Comparison of ENCODE assay signal across 1 cellular context in genomic region chr2:99488587-99488998, GRCh38.
TF ChIP-seq lines count a peak whose summit lies in the region.

No MANE protein-coding gene starts in this region.

TF ChIP-seq in HepG2, 621 proteins besides CTCF, POLR2A, EP300 and RAD21 (continued from another document and continues in another):
- 0 out of 2 replicates have a peak, but pooled peaks have one; percentile 16 for TF ChIP-seq BCL6 (CRISPR knock-in tag; IDR thresholded peaks at IDR 0.05)
- TF ChIP-seq, protein P1, sequence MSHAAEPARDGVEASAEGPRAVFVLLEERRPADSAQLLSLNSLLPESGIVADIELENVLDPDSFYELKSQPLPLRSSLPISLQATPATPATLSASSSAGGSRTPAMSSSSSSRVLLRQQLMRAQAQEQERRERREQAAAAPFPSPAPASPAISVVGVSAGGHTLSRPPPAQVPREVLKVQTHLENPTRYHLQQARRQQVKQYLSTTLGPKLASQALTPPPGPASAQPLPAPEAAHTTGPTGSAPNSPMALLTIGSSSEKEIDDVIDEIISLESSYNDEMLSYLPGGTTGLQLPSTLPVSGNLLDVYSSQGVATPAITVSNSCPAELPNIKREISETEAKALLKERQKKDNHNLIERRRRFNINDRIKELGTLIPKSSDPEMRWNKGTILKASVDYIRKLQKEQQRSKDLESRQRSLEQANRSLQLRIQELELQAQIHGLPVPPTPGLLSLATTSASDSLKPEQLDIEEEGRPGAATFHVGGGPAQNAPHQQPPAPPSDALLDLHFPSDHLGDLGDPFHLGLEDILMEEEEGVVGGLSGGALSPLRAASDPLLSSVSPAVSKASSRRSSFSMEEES (CRISPR knock-in tag; IDR thresholded peaks at IDR 0.05) = no peak
- TF ChIP-seq, protein P2, sequence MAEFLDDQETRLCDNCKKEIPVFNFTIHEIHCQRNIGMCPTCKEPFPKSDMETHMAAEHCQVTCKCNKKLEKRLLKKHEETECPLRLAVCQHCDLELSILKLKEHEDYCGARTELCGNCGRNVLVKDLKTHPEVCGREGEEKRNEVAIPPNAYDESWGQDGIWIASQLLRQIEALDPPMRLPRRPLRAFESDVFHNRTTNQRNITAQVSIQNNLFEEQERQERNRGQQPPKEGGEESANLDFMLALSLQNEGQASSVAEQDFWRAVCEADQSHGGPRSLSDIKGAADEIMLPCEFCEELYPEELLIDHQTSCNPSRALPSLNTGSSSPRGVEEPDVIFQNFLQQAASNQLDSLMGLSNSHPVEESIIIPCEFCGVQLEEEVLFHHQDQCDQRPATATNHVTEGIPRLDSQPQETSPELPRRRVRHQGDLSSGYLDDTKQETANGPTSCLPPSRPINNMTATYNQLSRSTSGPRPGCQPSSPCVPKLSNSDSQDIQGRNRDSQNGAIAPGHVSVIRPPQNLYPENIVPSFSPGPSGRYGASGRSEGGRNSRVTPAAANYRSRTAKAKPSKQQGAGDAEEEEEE (CRISPR knock-in tag; IDR thresholded peaks at IDR 0.05; ENCODE audit: borderline replicate concordance) = no peak
- TF ChIP-seq ZNF562 (CRISPR knock-in tag; IDR thresholded peaks at IDR 0.05; ENCODE audit: borderline replicate concordance) = no peak
- no peak for TF ChIP-seq ZNF605 (CRISPR knock-in tag; IDR thresholded peaks at IDR 0.05)
- no peak for TF ChIP-seq SNAI1 (CRISPR knock-in tag; IDR thresholded peaks at IDR 0.05; ENCODE audit: borderline replicate concordance)
- no peak for TF ChIP-seq HMG20B (CRISPR knock-in tag; conservative IDR thresholded peaks at IDR 0.05)
- no peak for TF ChIP-seq IRF9 (CRISPR knock-in tag; IDR thresholded peaks at IDR 0.05; ENCODE audit: borderline replicate concordance)
- no peak for TF ChIP-seq MED8 (CRISPR knock-in tag; IDR thresholded peaks at IDR 0.05; ENCODE audit: insufficient replicate concordance)
- TF ChIP-seq MYC (CRISPR knock-in tag; IDR thresholded peaks at IDR 0.05; ENCODE audit: borderline replicate concordance) = no peak
- no peak for TF ChIP-seq ATF7 (IDR thresholded peaks at IDR 0.05)
- no peak for TF ChIP-seq ATF7 (CRISPR knock-in tag; IDR thresholded peaks at IDR 0.05)
- no peak for TF ChIP-seq ZEB1 (IDR thresholded peaks at IDR 0.05; ENCODE audit: insufficient replicate concordance, low read depth)
- TF ChIP-seq GATAD2A (CRISPR knock-in tag; IDR thresholded peaks at IDR 0.05) = no peak
- TF ChIP-seq ZNF24 (IDR thresholded peaks at IDR 0.05) = no peak
- TF ChIP-seq EHMT2 (IDR thresholded peaks at IDR 0.05; ENCODE audit: borderline replicate concordance, low read depth, low read length) = no peak
- TF ChIP-seq KLF11 (CRISPR knock-in tag; IDR thresholded peaks at IDR 0.05) = 0 out of 2 replicates have a peak, but pooled peaks have one; percentile 11
- no peak for TF ChIP-seq SNAPC2 (CRISPR knock-in tag; IDR thresholded peaks at IDR 0.05)
- TF ChIP-seq E2F1 (CRISPR knock-in tag; IDR thresholded peaks at IDR 0.05) = no peak
- TF ChIP-seq, protein P3, sequence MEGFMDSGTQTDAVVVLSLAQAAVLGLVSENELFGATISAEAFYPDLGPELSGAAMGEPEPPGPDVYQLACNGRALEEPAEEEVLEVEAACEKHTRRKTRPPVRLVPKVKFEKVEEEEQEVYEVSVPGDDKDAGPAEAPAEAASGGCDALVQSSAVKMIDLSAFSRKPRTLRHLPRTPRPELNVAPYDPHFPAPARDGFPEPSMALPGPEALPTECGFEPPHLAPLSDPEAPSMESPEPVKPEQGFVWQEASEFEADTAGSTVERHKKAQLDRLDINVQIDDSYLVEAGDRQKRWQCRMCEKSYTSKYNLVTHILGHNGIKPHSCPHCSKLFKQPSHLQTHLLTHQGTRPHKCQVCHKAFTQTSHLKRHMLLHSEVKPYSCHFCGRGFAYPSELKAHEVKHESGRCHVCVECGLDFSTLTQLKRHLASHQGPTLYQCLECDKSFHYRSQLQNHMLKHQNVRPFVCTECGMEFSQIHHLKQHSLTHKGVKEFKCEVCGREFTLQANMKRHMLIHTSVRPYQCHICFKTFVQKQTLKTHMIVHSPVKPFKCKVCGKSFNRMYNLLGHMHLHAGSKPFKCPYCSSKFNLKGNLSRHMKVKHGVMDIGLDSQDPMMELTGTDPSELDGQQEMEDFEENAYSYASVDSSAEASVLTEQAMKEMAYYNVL (CRISPR knock-in tag; IDR thresholded peaks at IDR 0.05; ENCODE audit: borderline replicate concordance) = no peak
- no peak for TF ChIP-seq ZNF30 (CRISPR knock-in tag; IDR thresholded peaks at IDR 0.05)
- TF ChIP-seq ARNT2 (CRISPR knock-in tag; IDR thresholded peaks at IDR 0.05; ENCODE audit: low read depth) = no peak
- TF ChIP-seq, protein P4, sequence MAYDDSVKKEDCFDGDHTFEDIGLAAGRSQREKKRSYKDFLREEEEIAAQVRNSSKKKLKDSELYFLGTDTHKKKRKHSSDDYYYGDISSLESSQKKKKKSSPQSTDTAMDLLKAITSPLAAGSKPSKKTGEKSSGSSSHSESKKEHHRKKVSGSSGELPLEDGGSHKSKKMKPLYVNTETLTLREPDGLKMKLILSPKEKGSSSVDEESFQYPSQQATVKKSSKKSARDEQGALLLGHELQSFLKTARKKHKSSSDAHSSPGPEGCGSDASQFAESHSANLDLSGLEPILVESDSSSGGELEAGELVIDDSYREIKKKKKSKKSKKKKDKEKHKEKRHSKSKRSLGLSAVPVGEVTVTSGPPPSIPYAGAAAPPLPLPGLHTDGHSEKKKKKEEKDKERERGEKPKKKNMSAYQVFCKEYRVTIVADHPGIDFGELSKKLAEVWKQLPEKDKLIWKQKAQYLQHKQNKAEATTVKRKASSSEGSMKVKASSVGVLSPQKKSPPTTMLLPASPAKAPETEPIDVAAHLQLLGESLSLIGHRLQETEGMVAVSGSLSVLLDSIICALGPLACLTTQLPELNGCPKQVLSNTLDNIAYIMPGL (CRISPR knock-in tag; IDR thresholded peaks at IDR 0.05; ENCODE audit: borderline replicate concordance in 1 of 2, low read depth in 1 of 2) = peak in 1 of 2 experiments; percentile 65; a peak in 3 of 4 replicates
- TF ChIP-seq ZNF619 (CRISPR knock-in tag; IDR thresholded peaks at IDR 0.05) = no peak
- no peak for TF ChIP-seq HDAC1 (CRISPR knock-in tag; IDR thresholded peaks at IDR 0.05)
- TF ChIP-seq POLR2G (IDR thresholded peaks at IDR 0.05; ENCODE audit: low read depth, low read length) = no peak
- TF ChIP-seq ZBTB33 (CRISPR knock-in tag; IDR thresholded peaks at IDR 0.05) = no peak
- TF ChIP-seq NR2F6 (IDR thresholded peaks at IDR 0.05) = no peak
- peak; percentile 35; the same call in 1 of the 2 replicates for TF ChIP-seq NR2F6 (CRISPR knock-in tag; IDR thresholded peaks at IDR 0.05)
- peak; percentile 28 for TF ChIP-seq SKIL (CRISPR knock-in tag; IDR thresholded peaks at IDR 0.05; ENCODE audit: borderline replicate concordance)
- no peak for TF ChIP-seq ZNF713 (CRISPR knock-in tag; IDR thresholded peaks at IDR 0.05)
- TF ChIP-seq ZSCAN30 (CRISPR knock-in tag; IDR thresholded peaks at IDR 0.05) = no peak
- 0 out of 2 replicates have a peak, but pooled peaks have one; percentile 17 for TF ChIP-seq ZNF441 (CRISPR knock-in tag; IDR thresholded peaks at IDR 0.05; ENCODE audit: borderline replicate concordance)
- no peak; the same call in 1 of the 2 replicates for TF ChIP-seq CEBPG (CRISPR knock-in tag; IDR thresholded peaks at IDR 0.05)
- peak; percentile 45 for TF ChIP-seq ERF (CRISPR knock-in tag; IDR thresholded peaks at IDR 0.05)
- no peak for TF ChIP-seq THRA (CRISPR knock-in tag; IDR thresholded peaks at IDR 0.05; ENCODE audit: borderline replicate concordance)
- no peak for TF ChIP-seq ZNF724P (CRISPR knock-in tag; IDR thresholded peaks at IDR 0.05; ENCODE audit: borderline replicate concordance)
- TF ChIP-seq, protein P5, sequence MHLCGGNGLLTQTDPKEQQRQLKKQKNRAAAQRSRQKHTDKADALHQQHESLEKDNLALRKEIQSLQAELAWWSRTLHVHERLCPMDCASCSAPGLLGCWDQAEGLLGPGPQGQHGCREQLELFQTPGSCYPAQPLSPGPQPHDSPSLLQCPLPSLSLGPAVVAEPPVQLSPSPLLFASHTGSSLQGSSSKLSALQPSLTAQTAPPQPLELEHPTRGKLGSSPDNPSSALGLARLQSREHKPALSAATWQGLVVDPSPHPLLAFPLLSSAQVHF (CRISPR knock-in tag; IDR thresholded peaks at IDR 0.05) = no peak
- TF ChIP-seq ZNF841 (CRISPR knock-in tag; IDR thresholded peaks at IDR 0.05; ENCODE audit: borderline replicate concordance) = no peak
- TF ChIP-seq ATF7-NPFF (CRISPR knock-in tag; IDR thresholded peaks at IDR 0.05; ENCODE audit: low read depth) = no peak
- no peak for TF ChIP-seq ZNF18 (CRISPR knock-in tag; IDR thresholded peaks at IDR 0.05; ENCODE audit: insufficient replicate concordance)
